20 cellular contexts compared by ENCODE assay signal in the genomic region with DNA sequence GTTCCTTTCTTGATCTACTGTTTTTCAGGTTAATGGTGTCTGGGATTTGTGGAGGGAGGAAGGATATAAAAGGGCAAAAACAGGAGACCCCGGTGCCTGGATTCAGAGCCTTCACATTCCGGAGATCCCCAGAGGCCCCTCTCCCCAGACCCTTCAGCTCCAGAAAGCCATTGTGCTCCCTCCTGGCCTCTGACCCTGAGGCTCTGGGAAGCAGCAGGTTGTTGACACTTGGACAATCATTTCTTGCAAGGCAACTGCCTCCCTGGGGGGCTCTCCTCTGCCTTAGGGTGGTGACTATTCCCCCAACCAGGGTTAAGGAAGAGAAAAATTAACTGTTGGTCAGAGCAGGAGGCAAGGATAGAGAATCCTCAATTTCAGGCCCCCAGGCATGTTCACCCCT.
DNase-seq lines count a peak whose midpoint lies in the region; ATAC-seq and TF ChIP-seq lines count a peak whose summit lies in the region.
"Had no signal": no experiment of that assay in that cellular context is flagged by ENCODE, and none has a peak within 500 bp of the region (broad histone marks: within the 10 kb centered on the region; RNA-seq: fewer than 3 reads in every experiment).

No MANE protein-coding gene starts in this region.

- TF ChIP-seq CTCF in nephron progenitor cell (IDR thresholded peaks at IDR 0.05) (no peak), type B pancreatic cell (conservative IDR thresholded peaks at IDR 0.05) (no peak)

- no peak for ATAC-seq in activated CD8-positive, alpha-beta memory T cell treated with anti-CD3 and anti-CD28 coated beads, Interleukin-2, amount 10 ng/mL, durations not matched to agents 7 days and 5 days
- ATAC-seq: K562; SK-N-SH treated with all-trans-retinoic acid at 6 μM for 48 hours; stimulated activated naive CD8-positive, alpha-beta T cell treated with anti-CD3 and anti-CD28 coated beads, Interleukin-15, Interleukin-2, amounts not matched to agents 100 U/mL and 50 U/mL, for 24 hours had no signal

- H3K4me3 Mint-ChIP-seq in activated CD8-positive, alpha-beta memory T cell treated with anti-CD3 and anti-CD28 coated beads, Interleukin-2, amount 10 ng/mL, durations not matched to agents 7 days and 5 days, result no peak overlapping the region
- H3K4me3 Mint-ChIP-seq in nephron progenitor cell (peak overlapping the region; percentile 35), type B pancreatic cell (no peak overlapping the region)

- no peaks in the 10 kb centered on the region for H3K27me3 Mint-ChIP-seq in activated CD8-positive, alpha-beta memory T cell treated with anti-CD3 and anti-CD28 coated beads, Interleukin-2, amount 10 ng/mL, durations not matched to agents 7 days and 5 days
- H3K27me3 Mint-ChIP-seq in nephron progenitor cell (ENCODE audit: low read depth, poor library complexity) (peaks cover 7% of the 10 kb centered on the region), type B pancreatic cell (peaks cover 34% of the 10 kb centered on the region)

- peaks cover 40% of the 10 kb centered on the region for H3K4me1 Mint-ChIP-seq in activated CD8-positive, alpha-beta memory T cell treated with anti-CD3 and anti-CD28 coated beads, Interleukin-2, amount 10 ng/mL, durations not matched to agents 7 days and 5 days
- H3K4me1 Mint-ChIP-seq in nephron progenitor cell (peaks cover 89% of the 10 kb centered on the region), type B pancreatic cell (ENCODE audit: unreplicated experiment) (peaks cover 47% of the 10 kb centered on the region)

- CTCF ChIA-PET in activated CD8-positive, alpha-beta memory T cell treated with anti-CD3 and anti-CD28 coated beads, Interleukin-2, amount 10 ng/mL, durations not matched to agents 7 days and 5 days (lab: Charles Lee), result interaction anchor here (3.1 kb wide), 1 partner anchor 51 kb away, joined by 17 read pairs; no protein-coding TSS in a partner anchor

- no peaks in the 10 kb centered on the region for H3K9me3 Mint-ChIP-seq in activated CD8-positive, alpha-beta memory T cell treated with anti-CD3 and anti-CD28 coated beads, Interleukin-2, amount 10 ng/mL, durations not matched to agents 7 days and 5 days (ENCODE audit: low read depth)
- no peaks in the 10 kb centered on the region for H3K9me3 Mint-ChIP-seq in nephron progenitor cell
- H3K9me3 Mint-ChIP-seq in type B pancreatic cell, result no peaks in the 10 kb centered on the region

- no peak for DNase-seq in activated CD8-positive, alpha-beta memory T cell treated with anti-CD3 and anti-CD28 coated beads, Interleukin-2, amount 10 ng/mL, durations not matched to agents 7 days and 5 days
- DNase-seq in activated CD8-positive, alpha-beta memory T cell treated with anti-CD3 and anti-CD28 coated beads, Interleukin-2, amount 50 U/mL, for 4 hours, result no peak
- DNase-seq in ecto neural progenitor cell (ENCODE audit: low spot score), result peak; percentile 80
- DNase-seq in nephron progenitor cell, result peak; percentile 33
- DNase-seq in type B pancreatic cell (ENCODE audit: extremely low spot score, unreplicated experiment), result no peak
- DNase-seq in foreskin melanocyte, result no peak
- DNase-seq in NCI-H1930 (lab: John Stamatoyannopoulos, UW), result no peak
- DNase-seq in stimulated activated naive CD4-positive, alpha-beta T cell treated with Interleukin-2 at 50 U/mL for 16 hours (lab: John Stamatoyannopoulos, UW), result no peak
- DNase-seq: activated T-cell treated with anti-CD3 and anti-CD28 coated beads for 4 hours; AML-193; amniotic stem cell; GDM1; MM.1S; NCI-H1417 treated with DMSO at 0.1 percent for 48 hours; NCI-H774; stimulated activated CD4-positive, alpha-beta T cell treated with anti-CD3 and anti-CD28 coated beads, Interleukin-12 subunit alpha, Interleukin-12 subunit beta, amount 100 ng/mL, for 4 hours; stimulated activated CD4-positive, alpha-beta T cell treated with anti-CD3 and anti-CD28 coated beads, Interleukin-4, amount 100 ng/mL, for 4 hours; stimulated activated naive CD8-positive, alpha-beta T cell treated with anti-CD3 and anti-CD28 coated beads, Interleukin-15, Interleukin-2, amounts not matched to agents 100 U/mL and 50 U/mL, for 24 hours had no signal

- peak overlapping the region; percentile 45 for H3K27ac Mint-ChIP-seq in activated CD8-positive, alpha-beta memory T cell treated with anti-CD3 and anti-CD28 coated beads, Interleukin-2, amount 10 ng/mL, durations not matched to agents 7 days and 5 days
- peak overlapping the region; percentile 99 for H3K27ac Mint-ChIP-seq in nephron progenitor cell
- H3K27ac Mint-ChIP-seq in type B pancreatic cell, result peak overlapping the region; percentile 56

- H3K36me3 Mint-ChIP-seq in activated CD8-positive, alpha-beta memory T cell treated with anti-CD3 and anti-CD28 coated beads, Interleukin-2, amount 10 ng/mL, durations not matched to agents 7 days and 5 days, result peaks cover 2% of the 10 kb centered on the region
- H3K36me3 Mint-ChIP-seq in nephron progenitor cell (ENCODE audit: low read depth) (peaks cover 8% of the 10 kb centered on the region), type B pancreatic cell (no peaks in the 10 kb centered on the region)

Comparison
In these comparisons a context has a peak if more than half of its experiments do, and no peak if none do; other contexts are left out.
1. DNase-seq: peak in ecto neural progenitor cell (single experiment) and nephron progenitor cell (single experiment); none in activated CD8-positive, alpha-beta memory T cell treated with anti-CD3 and anti-CD28 coated beads, Interleukin-2, amount 10 ng/mL, durations not matched to agents 7 days and 5 days (single experiment), activated CD8-positive, alpha-beta memory T cell treated with anti-CD3 and anti-CD28 coated beads, Interleukin-2, amount 50 U/mL, for 4 hours (single experiment), type B pancreatic cell (single experiment), foreskin melanocyte (single experiment), NCI-H1930 (0 of 2) and stimulated activated naive CD4-positive, alpha-beta T cell treated with Interleukin-2 at 50 U/mL for 16 hours (single experiment).
2. H3K27ac Mint-ChIP-seq: peak in every context shown above with its lines; median percentile 99 in nephron progenitor cell; 56 in type B pancreatic cell; 45 in activated CD8-positive, alpha-beta memory T cell treated with anti-CD3 and anti-CD28 coated beads, Interleukin-2, amount 10 ng/mL, durations not matched to agents 7 days and 5 days.